ENCODE assay signal across 14 cellular contexts in the genomic region with DNA sequence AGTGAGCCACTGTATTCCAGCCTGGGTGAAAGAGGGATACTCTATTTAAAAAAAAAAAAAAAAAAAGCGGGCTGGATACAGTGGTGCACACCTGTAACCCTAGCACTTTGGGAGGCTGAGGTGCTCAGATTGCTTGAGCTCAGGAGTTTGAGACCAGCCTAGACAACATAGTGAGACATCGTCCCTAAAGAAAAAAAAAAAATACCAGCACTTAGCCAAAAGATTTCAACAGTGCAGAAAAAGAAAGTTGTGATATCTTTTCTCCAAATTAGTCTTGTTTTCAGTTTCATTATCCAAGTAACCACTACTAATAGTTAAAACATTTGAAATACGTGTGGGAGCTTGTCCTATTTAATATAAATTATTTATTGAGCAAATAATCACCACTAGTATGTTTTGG. TPM values are rescaled to one million over a fixed set of nuclear protein-coding genes. Genes with fewer than 3 reads are reported as not detected.
DNase-seq lines count a peak whose midpoint lies in the region; ATAC-seq and TF ChIP-seq lines count a peak whose summit lies in the region.
"Had no signal": no experiment of that assay in that cellular context is flagged by ENCODE, and none has a peak within 500 bp of the region (broad histone marks: within the 10 kb centered on the region; RNA-seq: fewer than 3 reads in every experiment).

No MANE protein-coding gene starts in this region.

- TF ChIP-seq POLR2A in spleen (IDR thresholded peaks at IDR 0.05), result no peak

- no peaks in the 10 kb centered on the region for H3K9me3 ChIP-seq in spleen

- POLR2A ChIA-PET in RWPE1 (lab: Yijun Ruan, JAX; ENCODE audit: low non-redundant PET), result no interaction called here

- ATAC-seq in activated CD4-positive, CD25-positive, alpha-beta regulatory T cell treated with anti-CD3 and anti-CD28 coated beads, Interleukin-2, amount 50 U/mL, for 24 hours, result peak; percentile 51 to 64
- ATAC-seq: left lobe of liver had no signal

- H3K4me1 Mint-ChIP-seq in activated CD4-positive, alpha-beta T cell treated with anti-CD3 and anti-CD28 coated beads, Interleukin-2, amount 10 ng/mL, durations not matched to agents 24 days and 14 days, result peaks cover 43% of the 10 kb centered on the region

- H3K36me3 Mint-ChIP-seq in activated CD4-positive, alpha-beta T cell treated with anti-CD3 and anti-CD28 coated beads, Interleukin-2, amount 10 ng/mL, durations not matched to agents 24 days and 14 days (ENCODE audit: low read depth), result no peaks in the 10 kb centered on the region

- no peaks in the 10 kb centered on the region for H3K9me3 Mint-ChIP-seq in activated CD4-positive, alpha-beta T cell treated with anti-CD3 and anti-CD28 coated beads, Interleukin-2, amount 10 ng/mL, durations not matched to agents 24 days and 14 days
- H3K9me3 Mint-ChIP-seq: activated naive CD4-positive, alpha-beta T cell treated with anti-CD3 and anti-CD28 coated beads for 36 hours had no signal

- no peaks in the 10 kb centered on the region for H3K27me3 ChIP-seq in spleen (replicated peaks in 1 of 7)

- CTCF ChIA-PET in RWPE1 (lab: Yijun Ruan, JAX), result interaction anchor here (0.5 to 0.7 kb wide), 2 partner anchors 12 to 99 kb away, joined by 3 to 4 read pairs; no protein-coding TSS in a partner anchor

- DNase-seq in activated CD4-positive, CD25-positive, alpha-beta regulatory T cell treated with anti-CD3 and anti-CD28 coated beads, Interleukin-2, amount 50 U/mL, for 72 hours, result no peak
- DNase-seq in RWPE1 (ENCODE audit: low spot score), result no peak
- DNase-seq in fibroblast of peridontal ligament (ENCODE audit: extremely low read depth), result peak; percentile 27
- DNase-seq in spleen, result no peak
- no peak for DNase-seq in RKO (ENCODE audit: low spot score)
- DNase-seq in NCI-H510A (lab: John Stamatoyannopoulos, UW), result no peak
- DNase-seq in activated CD4-positive, alpha-beta T cell treated with anti-CD3 and anti-CD28 coated beads, Interleukin-2, amount 10 ng/mL, durations not matched to agents 24 days and 14 days, result no peak
- DNase-seq: 8988T; activated naive CD4-positive, alpha-beta T cell treated with anti-CD3 and anti-CD28 coated beads for 36 hours; Calu3; hypothalamus; NCI-H2227 treated with DMSO at 0.1 percent for 48 hours had no signal

- intact Hi-C loops in spleen (cut with DNase I; ENCODE audit: low total_unique reads), result no loop called here
- intact Hi-C loops in activated CD4-positive, alpha-beta T cell treated with anti-CD3 and anti-CD28 coated beads, Interleukin-2, amount 10 ng/mL, durations not matched to agents 24 days and 14 days (cut with micrococcal nuclease), result no loop called here

- no peaks in the 10 kb centered on the region for H3K36me3 ChIP-seq in spleen

- no peak overlapping the region for H3K4me3 ChIP-seq in spleen

- no peaks in the 10 kb centered on the region for H3K27me3 Mint-ChIP-seq in activated CD4-positive, alpha-beta T cell treated with anti-CD3 and anti-CD28 coated beads, Interleukin-2, amount 10 ng/mL, durations not matched to agents 24 days and 14 days

- H3K27ac ChIP-seq in RWPE1 (peak overlapping the region; percentile 73), spleen (peak overlapping the region in 5 of 8 donors; percentile 59 to 78 (median 68))

- WGBS in spleen, 5 donors, result 59 to 71% (median 66%) methylated on average over 3 of the region's 3 CpGs

- no peak overlapping the region for H3K27ac Mint-ChIP-seq in activated CD4-positive, alpha-beta T cell treated with anti-CD3 and anti-CD28 coated beads, Interleukin-2, amount 10 ng/mL, durations not matched to agents 24 days and 14 days
- H3K27ac Mint-ChIP-seq: activated naive CD4-positive, alpha-beta T cell treated with anti-CD3 and anti-CD28 coated beads for 36 hours had no signal

- H3K4me3 Mint-ChIP-seq in activated CD4-positive, alpha-beta T cell treated with anti-CD3 and anti-CD28 coated beads, Interleukin-2, amount 10 ng/mL, durations not matched to agents 24 days and 14 days, result no peak overlapping the region
- H3K4me3 Mint-ChIP-seq: activated naive CD4-positive, alpha-beta T cell treated with anti-CD3 and anti-CD28 coated beads for 36 hours had no signal

- H3K4me1 ChIP-seq in spleen, result peaks cover 12 to 84% (median 55%) of the 10 kb centered on the region in 6 donors

- no peak for TF ChIP-seq CTCF in RWPE1 (conservative IDR thresholded peaks at IDR 0.05; ENCODE audit: low read depth)
- no peak for TF ChIP-seq CTCF in spleen (IDR thresholded peaks at IDR 0.05 in 8 of 11, conservative IDR thresholded peaks at IDR 0.05 in 3 of 11)

RNA-seq across cellular contexts. Expression of gene TENT4B, which starts 48.7 kb away (rescaled TPM):
- total RNA-seq in spleen, result 10 to 100 TPM; 11.3 to 16.4 (median 13.0) TPM
- 1 to 10 TPM; 4.2 to 5.4 (median 4.6) TPM for polyA plus RNA-seq in spleen
- total RNA-seq in activated CD4-positive, alpha-beta T cell treated with anti-CD3 and anti-CD28 coated beads, Interleukin-2, amount 10 ng/mL, durations not matched to agents 24 days and 14 days, result 16.6 and 18.5 TPM in 2 replicates
